Comparison of ENCODE assay signal across 19 cellular contexts in the genomic region with DNA sequence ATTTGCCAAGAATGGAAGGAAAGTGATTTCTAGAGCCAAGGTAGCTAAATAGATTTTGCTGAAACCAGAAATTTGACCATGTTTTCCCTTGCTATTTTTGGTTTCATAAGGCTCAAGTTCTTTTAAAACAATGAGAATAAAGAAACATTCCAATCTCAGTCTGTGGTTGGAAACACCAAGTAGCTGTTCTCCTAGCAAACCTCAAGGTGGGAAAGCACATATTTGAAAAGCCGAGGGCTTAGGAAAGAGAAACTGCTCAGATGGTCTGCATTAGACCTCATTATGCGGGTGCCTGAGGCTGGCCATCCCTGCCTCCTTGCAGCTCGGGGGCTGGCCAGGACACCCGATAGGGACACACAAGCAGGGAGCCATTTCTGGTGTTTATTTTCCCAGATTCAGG. TPM values are rescaled to one million over a fixed set of nuclear protein-coding genes. Genes with fewer than 3 reads are reported as not detected.
DNase-seq lines count a peak whose midpoint lies in the region; ATAC-seq, FAIRE-seq and TF ChIP-seq lines count a peak whose summit lies in the region.
"Had no signal": no experiment of that assay in that cellular context is flagged by ENCODE, and none has a peak within 500 bp of the region (broad histone marks: within the 10 kb centered on the region; RNA-seq: fewer than 3 reads in every experiment).

No MANE protein-coding gene starts in this region.

- H3K9me3 ChIP-seq in adipocyte (ENCODE audit: control insufficient read depth, low read length) (peaks cover 4% of the 10 kb centered on the region), parathyroid adenoma (ENCODE audit: control insufficient read depth, low read length) (no peaks in the 10 kb centered on the region), small intestine (ENCODE audit: control insufficient read depth, low read depth) (no peaks in the 10 kb centered on the region)
- H3K9me3 ChIP-seq: colonic mucosa, prostate gland, SJCRH30 had no signal

- H3K27ac ChIP-seq in parathyroid adenoma (peak overlapping the region; percentile 93), small intestine (ENCODE audit: low read depth in 1 of 2, low read length in 1 of 2) (peak overlapping the region in 1 of 2 donors; percentile 44)
- H3K27ac ChIP-seq: colonic mucosa, HL-60, prostate gland, SJCRH30 had no signal

- DNase-seq in ELR (ENCODE audit: low read depth) (peak; percentile 14), adipocyte (ENCODE audit: low read depth) (peak; percentile 86), fibroblast of mammary gland (ENCODE audit: low read depth) (peak; percentile 37), small intestine (no peak), NCI-H1092 (lab: John Stamatoyannopoulos, UW) (no peak)
- DNase-seq: activated gamma-delta T cell; C1 segment of cervical spinal cord; colonic mucosa; GOT3; NCI-H2107; SJCRH30; stimulated activated CD4-positive, alpha-beta T cell treated with anti-CD3 and anti-CD28 coated beads, Interleukin-2, amount 100 ng/mL, for 24 hours had no signal

- H3K4me3 ChIP-seq in adipocyte (ENCODE audit: low read length) (no peak overlapping the region), fibroblast of mammary gland (ENCODE audit: control insufficient read depth, low read depth, low read length) (no peak overlapping the region), parathyroid adenoma (ENCODE audit: low read depth, low read length) (no peak overlapping the region), small intestine (ENCODE audit: low read depth in 1 of 2, low read length in 2 of 2) (no peak overlapping the region)
- H3K4me3 ChIP-seq: colonic mucosa, prostate gland, SJCRH30 had no signal

- TF ChIP-seq CTCF in fibroblast of mammary gland (conservative IDR thresholded peaks at IDR 0.05; ENCODE audit: control insufficient read depth, insufficient read depth, low read depth, low read length), result no peak
- TF ChIP-seq CTCF in parathyroid adenoma (IDR thresholded peaks at IDR 0.05), result no peak

- H2AFZ ChIP-seq in parathyroid adenoma, result peak overlapping the region; percentile 93

- H3K27me3 ChIP-seq in adipocyte (replicated peaks; ENCODE audit: control insufficient read depth, insufficient read depth, low read length), result peaks cover 10% of the 10 kb centered on the region
- no peaks in the 10 kb centered on the region for H3K27me3 ChIP-seq in parathyroid adenoma (ENCODE audit: control insufficient read depth, insufficient read depth, low read length)
- H3K27me3 ChIP-seq in small intestine (ENCODE audit: control insufficient read depth in 2 of 2, insufficient read depth in 2 of 2, low read length in 2 of 2), result peaks cover 0 to 3% of the 10 kb centered on the region in 2 donors
- H3K27me3 ChIP-seq: colonic mucosa, SJCRH30 had no signal

- H3K79me2 ChIP-seq in parathyroid adenoma, result no peaks in the 10 kb centered on the region

- H3K4me2 ChIP-seq in parathyroid adenoma (ENCODE audit: low read length), result no peak overlapping the region

- no peak overlapping the region for H3K9ac ChIP-seq in adipocyte (ENCODE audit: low read length)
- H3K9ac ChIP-seq in parathyroid adenoma, result no peak overlapping the region

- WGBS in small intestine, 3 donors, result 60 to 89% (median 78%) methylated on average over 4 of the region's 4 CpGs

- FAIRE-seq in small intestine (lab: Jason Lieb, UNC), result no peak
- FAIRE-seq: TTC549 had no signal

- H3K36me3 ChIP-seq in adipocyte (ENCODE audit: control insufficient read depth, insufficient read depth, low read length, severe bottlenecking), result no peaks in the 10 kb centered on the region
- H3K36me3 ChIP-seq in parathyroid adenoma (ENCODE audit: control insufficient read depth, insufficient read depth, low read length), result no peaks in the 10 kb centered on the region
- H3K36me3 ChIP-seq in small intestine (ENCODE audit: control insufficient read depth in 2 of 2, insufficient read depth in 2 of 2, low read length in 2 of 2), result no peaks in the 10 kb centered on the region
- H3K36me3 ChIP-seq: colonic mucosa, prostate gland, SJCRH30 had no signal

- no peak for ATAC-seq in HG03460 (IDR thresholded peaks at IDR 0.05; ENCODE audit: unreplicated experiment)
- ATAC-seq in GM19455 (IDR thresholded peaks at IDR 0.05; ENCODE audit: unreplicated experiment), result no peak
- ATAC-seq: esophagus mucosa had no signal

- H3K4me1 ChIP-seq in adipocyte (ENCODE audit: control insufficient read depth, insufficient read depth, low read length), result peaks cover 20% of the 10 kb centered on the region
- H3K4me1 ChIP-seq in parathyroid adenoma, result peaks cover 3% of the 10 kb centered on the region
- H3K4me1 ChIP-seq in small intestine (ENCODE audit: control insufficient read depth in 2 of 2, insufficient read depth in 1 of 2, low read depth in 1 of 2, low read length in 1 of 2), result no peaks in the 10 kb centered on the region
- H3K4me1 ChIP-seq: colonic mucosa, prostate gland, SJCRH30 had no signal

RNA-seq across cellular contexts. Expression of a gene that starts 5.8 kb away (rescaled TPM):
- under 1 TPM in 1 of 3 donors, not detected in 2; 0.06 TPM for polyA plus RNA-seq in small intestine

Comparison
In these comparisons a context has a peak if more than half of its experiments do, and no peak if none do; other contexts are left out.
1. DNase-seq: peak in ELR (single experiment), adipocyte (single experiment) and fibroblast of mammary gland (single experiment); none in small intestine (single experiment) and NCI-H1092 (single experiment).